ENCODE assay signal across 1 cellular context in genomic region chr1:248851390-248851789, GRCh38.
TF ChIP-seq lines count a peak whose summit lies in the region.

No MANE protein-coding gene starts in this region.

TF ChIP-seq in A549, 52 proteins besides CTCF, POLR2A, EP300 and RAD21:
- TF ChIP-seq ZFP36 (IDR thresholded peaks at IDR 0.05; ENCODE audit: borderline replicate concordance, partially characterized antibody) (no peak), HDAC2 (IDR thresholded peaks at IDR 0.05) (no peak), ZC3H11A (IDR thresholded peaks at IDR 0.05) (no peak), MAFK (IDR thresholded peaks at IDR 0.05; ENCODE audit: partially characterized antibody) (no peak)
